ENCODE assay signal across 17 cellular contexts in the genomic region with DNA sequence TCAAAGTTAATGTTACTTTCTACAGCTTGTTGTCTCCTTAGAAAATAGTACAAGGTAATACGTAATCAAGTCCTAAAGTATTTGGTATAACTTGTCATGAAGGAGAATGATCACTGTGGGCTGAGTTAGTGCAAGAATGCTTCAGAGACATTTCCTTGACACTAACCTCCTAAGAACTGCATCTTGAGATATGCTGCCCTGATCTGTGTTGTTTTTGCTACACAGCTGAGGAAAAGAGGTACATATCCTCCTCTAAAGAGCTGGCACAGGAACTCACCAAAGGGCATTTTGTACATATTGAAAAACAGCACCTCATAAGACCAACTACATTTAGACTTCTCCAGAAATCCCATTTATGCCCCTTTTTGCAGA. TPM values are rescaled to one million over a fixed set of nuclear protein-coding genes. Genes with fewer than 3 reads are reported as not detected.
DNase-seq lines count a peak whose midpoint lies in the region; ATAC-seq and TF ChIP-seq lines count a peak whose summit lies in the region.
"Had no signal": no experiment of that assay in that cellular context is flagged by ENCODE, and none has a peak within 500 bp of the region (broad histone marks: within the 10 kb centered on the region; RNA-seq: fewer than 3 reads in every experiment).

No MANE protein-coding gene starts in this region.

- no peak overlapping the region for H3K9ac ChIP-seq in HUES6 (ENCODE audit: low read length)

- H3K27me3 Mint-ChIP-seq in T-helper 1 cell treated with Interleukin-12 subunit alpha and Interleukin-12 subunit beta and Interleukin-4 antibody, amounts not matched to agents 30 μg/mL and 1 μg/mL, for 36 hours (ENCODE audit: low read depth) = no peaks in the 10 kb centered on the region
- H3K27me3 Mint-ChIP-seq in activated naive CD8-positive, alpha-beta T cell treated with anti-CD3 and anti-CD28 coated beads for 36 hours = no peaks in the 10 kb centered on the region

- no peak overlapping the region for H3K4me3 Mint-ChIP-seq in T-helper 1 cell treated with Interleukin-12 subunit alpha and Interleukin-12 subunit beta and Interleukin-4 antibody, amounts not matched to agents 30 μg/mL and 1 μg/mL, for 36 hours
- no peak overlapping the region for H3K4me3 Mint-ChIP-seq in activated naive CD8-positive, alpha-beta T cell treated with anti-CD3 and anti-CD28 coated beads for 36 hours

- H3K9me3 ChIP-seq in HUES6 (ENCODE audit: control insufficient read depth, insufficient read depth, low read depth, low read length) (no peaks in the 10 kb centered on the region), neutrophil (no peaks in the 10 kb centered on the region)
- H3K9me3 ChIP-seq: ascending aorta had no signal

- H3K36me3 ChIP-seq in HUES6 (ENCODE audit: control insufficient read depth, insufficient read depth, low read length) = peaks cover 3% of the 10 kb centered on the region; the same call in 1 of the 2 replicates
- H3K36me3 ChIP-seq in neutrophil = peaks cover 6% of the 10 kb centered on the region
- H3K36me3 ChIP-seq: ascending aorta, WERI-Rb-1 had no signal

- peaks cover 49% of the 10 kb centered on the region for H3K4me1 Mint-ChIP-seq in T-helper 1 cell treated with Interleukin-12 subunit alpha and Interleukin-12 subunit beta and Interleukin-4 antibody, amounts not matched to agents 30 μg/mL and 1 μg/mL, for 36 hours (ENCODE audit: low read depth)
- H3K4me1 Mint-ChIP-seq in activated naive CD8-positive, alpha-beta T cell treated with anti-CD3 and anti-CD28 coated beads for 36 hours = peaks cover 79% of the 10 kb centered on the region

- 0 out of 2 replicates have a peak overlapping the region, but pooled peaks have one; percentile 14 for H3K27ac ChIP-seq in HUES6 (ENCODE audit: low read depth, low read length)
- H3K27ac ChIP-seq in neutrophil = peak overlapping the region; percentile 51
- H3K27ac ChIP-seq: 22Rv1, ascending aorta, WERI-Rb-1 had no signal

- H3K36me3 Mint-ChIP-seq in T-helper 1 cell treated with Interleukin-12 subunit alpha and Interleukin-12 subunit beta and Interleukin-4 antibody, amounts not matched to agents 30 μg/mL and 1 μg/mL, for 36 hours (ENCODE audit: low read depth) = peaks cover 13% of the 10 kb centered on the region
- H3K36me3 Mint-ChIP-seq in activated naive CD8-positive, alpha-beta T cell treated with anti-CD3 and anti-CD28 coated beads for 36 hours = peaks cover 29% of the 10 kb centered on the region

- TF ChIP-seq CTCF in neutrophil (IDR thresholded peaks at IDR 0.05) = no peak

- H3K27me3 ChIP-seq in HUES6 (ENCODE audit: control insufficient read depth, insufficient read depth, low read length) (no peaks in the 10 kb centered on the region), neutrophil (no peaks in the 10 kb centered on the region)
- H3K27me3 ChIP-seq: ascending aorta had no signal

- DNase-seq in T-helper 1 cell = no peak
- no peak for DNase-seq in activated naive CD8-positive, alpha-beta T cell treated with anti-CD3 and anti-CD28 coated beads for 36 hours
- DNase-seq in NCI-H1436 treated with DMSO at 0.1 percent for 48 hours (lab: John Stamatoyannopoulos, UW) = no peak
- no peak for DNase-seq in NCI-H187 (lab: John Stamatoyannopoulos, UW)
- DNase-seq: activated T-cell treated with anti-CD3 and anti-CD28 coated beads for 4 hours; cortex of kidney; erythroblast; KG1; NCI-H510A treated with DMSO at 0.1 percent for 48 hours; stimulated activated naive CD4-positive, alpha-beta T cell treated with Interleukin-2 at 50 U/mL for 16 hours; WERI-Rb-1 had no signal

- H3K9me3 Mint-ChIP-seq in T-helper 1 cell treated with Interleukin-12 subunit alpha and Interleukin-12 subunit beta and Interleukin-4 antibody, amounts not matched to agents 30 μg/mL and 1 μg/mL, for 36 hours = no peaks in the 10 kb centered on the region
- H3K9me3 Mint-ChIP-seq in activated naive CD8-positive, alpha-beta T cell treated with anti-CD3 and anti-CD28 coated beads for 36 hours = no peaks in the 10 kb centered on the region

- H3K4me1 ChIP-seq in HUES6 (ENCODE audit: control insufficient read depth, insufficient read depth, low read length) (no peaks in the 10 kb centered on the region; the same call in 1 of the 2 replicates), neutrophil (ENCODE audit: control insufficient read depth in 1 of 2, insufficient read depth in 1 of 2, low read depth in 1 of 2, low read length in 1 of 2) (peaks cover 3 to 9% of the 10 kb centered on the region in 2 experiments)

- H3K27ac Mint-ChIP-seq in T-helper 1 cell treated with Interleukin-12 subunit alpha and Interleukin-12 subunit beta and Interleukin-4 antibody, amounts not matched to agents 30 μg/mL and 1 μg/mL, for 36 hours = peak overlapping the region; percentile 9
- peak overlapping the region; percentile 71 for H3K27ac Mint-ChIP-seq in activated naive CD8-positive, alpha-beta T cell treated with anti-CD3 and anti-CD28 coated beads for 36 hours

- ATAC-seq in GM21526 (IDR thresholded peaks at IDR 0.05; ENCODE audit: low FRiP score, unreplicated experiment) = no peak

- no peak overlapping the region for H3K4me3 ChIP-seq in HUES6 (ENCODE audit: low read depth, low read length)
- H3K4me3 ChIP-seq in neutrophil (ENCODE audit: low read depth in 1 of 2, low read length in 1 of 2) = no peak overlapping the region
- H3K4me3 ChIP-seq: ascending aorta had no signal

RNA-seq across cellular contexts. Expression of a gene that starts 28.7 kb away (rescaled TPM):
- 100 to 1,000 TPM; 239 to 245 TPM for total RNA-seq in activated naive CD8-positive, alpha-beta T cell treated with anti-CD3 and anti-CD28 coated beads for 36 hours

RNA-seq across cellular contexts. Expression of a gene that starts 47.4 kb away (rescaled TPM):
- total RNA-seq in activated naive CD8-positive, alpha-beta T cell treated with anti-CD3 and anti-CD28 coated beads for 36 hours = 100 to 1,000 TPM; 156 to 158 TPM
